Comparison of ENCODE assay signal across 1 cellular context in the genomic region with DNA sequence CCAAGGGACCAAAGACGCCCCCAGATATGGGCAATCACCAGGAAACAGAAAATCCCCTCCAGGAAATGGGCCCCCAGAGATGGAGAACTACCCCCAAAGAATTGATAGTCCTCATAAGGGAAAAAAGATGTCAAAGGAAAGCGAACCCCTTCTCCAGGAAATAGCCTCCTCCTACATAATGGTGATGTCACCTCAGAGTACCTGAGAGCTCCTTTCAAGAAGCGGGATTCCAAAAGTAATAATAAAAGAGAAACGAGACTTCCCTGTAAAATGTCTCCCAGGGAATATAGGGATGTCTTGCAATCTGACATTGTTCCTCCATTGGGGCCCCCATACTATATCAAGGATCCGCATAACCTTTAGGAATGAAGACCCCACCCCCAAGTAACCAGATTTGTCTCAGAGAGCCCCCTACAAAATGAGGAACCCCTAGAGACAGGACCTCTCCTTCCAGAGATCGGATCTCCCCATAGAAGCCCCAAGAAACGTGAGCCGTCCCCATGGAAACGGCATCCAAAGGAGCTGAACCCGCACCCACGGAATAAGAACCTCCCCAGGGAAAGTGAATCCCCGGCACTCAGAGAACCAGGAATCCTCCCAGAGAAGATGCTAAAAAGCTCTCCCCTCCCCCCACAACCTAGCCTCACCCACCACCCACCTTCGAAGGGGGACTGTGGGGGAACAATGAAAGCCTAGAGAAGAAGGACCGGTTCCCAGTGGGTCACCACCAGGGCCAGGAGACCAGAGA.
TF ChIP-seq lines count a peak whose summit lies in the region.

No MANE protein-coding gene starts in this region.

TF ChIP-seq in H1, 55 proteins besides CTCF, POLR2A, EP300 and RAD21:
- TF ChIP-seq RNF2 (IDR thresholded peaks at IDR 0.05; ENCODE audit: borderline replicate concordance, low read depth, low read length, missing control alignments, poor library complexity, severe bottlenecking) = no peak
- TF ChIP-seq, protein P1, sequence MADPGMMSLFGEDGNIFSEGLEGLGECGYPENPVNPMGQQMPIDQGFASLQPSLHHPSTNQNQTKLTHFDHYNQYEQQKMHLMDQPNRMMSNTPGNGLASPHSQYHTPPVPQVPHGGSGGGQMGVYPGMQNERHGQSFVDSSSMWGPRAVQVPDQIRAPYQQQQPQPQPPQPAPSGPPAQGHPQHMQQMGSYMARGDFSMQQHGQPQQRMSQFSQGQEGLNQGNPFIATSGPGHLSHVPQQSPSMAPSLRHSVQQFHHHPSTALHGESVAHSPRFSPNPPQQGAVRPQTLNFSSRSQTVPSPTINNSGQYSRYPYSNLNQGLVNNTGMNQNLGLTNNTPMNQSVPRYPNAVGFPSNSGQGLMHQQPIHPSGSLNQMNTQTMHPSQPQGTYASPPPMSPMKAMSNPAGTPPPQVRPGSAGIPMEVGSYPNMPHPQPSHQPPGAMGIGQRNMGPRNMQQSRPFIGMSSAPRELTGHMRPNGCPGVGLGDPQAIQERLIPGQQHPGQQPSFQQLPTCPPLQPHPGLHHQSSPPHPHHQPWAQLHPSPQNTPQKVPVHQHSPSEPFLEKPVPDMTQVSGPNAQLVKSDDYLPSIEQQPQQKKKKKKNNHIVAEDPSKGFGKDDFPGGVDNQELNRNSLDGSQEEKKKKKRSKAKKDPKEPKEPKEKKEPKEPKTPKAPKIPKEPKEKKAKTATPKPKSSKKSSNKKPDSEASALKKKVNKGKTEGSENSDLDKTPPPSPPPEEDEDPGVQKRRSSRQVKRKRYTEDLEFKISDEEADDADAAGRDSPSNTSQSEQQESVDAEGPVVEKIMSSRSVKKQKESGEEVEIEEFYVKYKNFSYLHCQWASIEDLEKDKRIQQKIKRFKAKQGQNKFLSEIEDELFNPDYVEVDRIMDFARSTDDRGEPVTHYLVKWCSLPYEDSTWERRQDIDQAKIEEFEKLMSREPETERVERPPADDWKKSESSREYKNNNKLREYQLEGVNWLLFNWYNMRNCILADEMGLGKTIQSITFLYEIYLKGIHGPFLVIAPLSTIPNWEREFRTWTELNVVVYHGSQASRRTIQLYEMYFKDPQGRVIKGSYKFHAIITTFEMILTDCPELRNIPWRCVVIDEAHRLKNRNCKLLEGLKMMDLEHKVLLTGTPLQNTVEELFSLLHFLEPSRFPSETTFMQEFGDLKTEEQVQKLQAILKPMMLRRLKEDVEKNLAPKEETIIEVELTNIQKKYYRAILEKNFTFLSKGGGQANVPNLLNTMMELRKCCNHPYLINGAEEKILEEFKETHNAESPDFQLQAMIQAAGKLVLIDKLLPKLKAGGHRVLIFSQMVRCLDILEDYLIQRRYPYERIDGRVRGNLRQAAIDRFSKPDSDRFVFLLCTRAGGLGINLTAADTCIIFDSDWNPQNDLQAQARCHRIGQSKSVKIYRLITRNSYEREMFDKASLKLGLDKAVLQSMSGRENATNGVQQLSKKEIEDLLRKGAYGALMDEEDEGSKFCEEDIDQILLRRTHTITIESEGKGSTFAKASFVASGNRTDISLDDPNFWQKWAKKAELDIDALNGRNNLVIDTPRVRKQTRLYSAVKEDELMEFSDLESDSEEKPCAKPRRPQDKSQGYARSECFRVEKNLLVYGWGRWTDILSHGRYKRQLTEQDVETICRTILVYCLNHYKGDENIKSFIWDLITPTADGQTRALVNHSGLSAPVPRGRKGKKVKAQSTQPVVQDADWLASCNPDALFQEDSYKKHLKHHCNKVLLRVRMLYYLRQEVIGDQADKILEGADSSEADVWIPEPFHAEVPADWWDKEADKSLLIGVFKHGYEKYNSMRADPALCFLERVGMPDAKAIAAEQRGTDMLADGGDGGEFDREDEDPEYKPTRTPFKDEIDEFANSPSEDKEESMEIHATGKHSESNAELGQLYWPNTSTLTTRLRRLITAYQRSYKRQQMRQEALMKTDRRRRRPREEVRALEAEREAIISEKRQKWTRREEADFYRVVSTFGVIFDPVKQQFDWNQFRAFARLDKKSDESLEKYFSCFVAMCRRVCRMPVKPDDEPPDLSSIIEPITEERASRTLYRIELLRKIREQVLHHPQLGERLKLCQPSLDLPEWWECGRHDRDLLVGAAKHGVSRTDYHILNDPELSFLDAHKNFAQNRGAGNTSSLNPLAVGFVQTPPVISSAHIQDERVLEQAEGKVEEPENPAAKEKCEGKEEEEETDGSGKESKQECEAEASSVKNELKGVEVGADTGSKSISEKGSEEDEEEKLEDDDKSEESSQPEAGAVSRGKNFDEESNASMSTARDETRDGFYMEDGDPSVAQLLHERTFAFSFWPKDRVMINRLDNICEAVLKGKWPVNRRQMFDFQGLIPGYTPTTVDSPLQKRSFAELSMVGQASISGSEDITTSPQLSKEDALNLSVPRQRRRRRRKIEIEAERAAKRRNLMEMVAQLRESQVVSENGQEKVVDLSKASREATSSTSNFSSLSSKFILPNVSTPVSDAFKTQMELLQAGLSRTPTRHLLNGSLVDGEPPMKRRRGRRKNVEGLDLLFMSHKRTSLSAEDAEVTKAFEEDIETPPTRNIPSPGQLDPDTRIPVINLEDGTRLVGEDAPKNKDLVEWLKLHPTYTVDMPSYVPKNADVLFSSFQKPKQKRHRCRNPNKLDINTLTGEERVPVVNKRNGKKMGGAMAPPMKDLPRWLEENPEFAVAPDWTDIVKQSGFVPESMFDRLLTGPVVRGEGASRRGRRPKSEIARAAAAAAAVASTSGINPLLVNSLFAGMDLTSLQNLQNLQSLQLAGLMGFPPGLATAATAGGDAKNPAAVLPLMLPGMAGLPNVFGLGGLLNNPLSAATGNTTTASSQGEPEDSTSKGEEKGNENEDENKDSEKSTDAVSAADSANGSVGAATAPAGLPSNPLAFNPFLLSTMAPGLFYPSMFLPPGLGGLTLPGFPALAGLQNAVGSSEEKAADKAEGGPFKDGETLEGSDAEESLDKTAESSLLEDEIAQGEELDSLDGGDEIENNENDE (IDR thresholded peaks at IDR 0.05; ENCODE audit: insufficient replicate concordance, low read length) = no peak
- TF ChIP-seq RBBP5 (IDR thresholded peaks at IDR 0.05; ENCODE audit: borderline replicate concordance, low read depth, low read length) = no peak
- no peak for TF ChIP-seq KDM5A (IDR thresholded peaks at IDR 0.05; ENCODE audit: low read length)
- TF ChIP-seq TAF7 (optimal IDR thresholded peaks at IDR 0.05; ENCODE audit: borderline replicate concordance, low read depth, low read length) = no peak
- no peak for TF ChIP-seq SAP30 (IDR thresholded peaks at IDR 0.05; ENCODE audit: insufficient read depth, insufficient replicate concordance, low read length)
- no peak for TF ChIP-seq CBX5 (IDR thresholded peaks at IDR 0.05; ENCODE audit: low read depth, low read length)
- no peak for TF ChIP-seq SIX5 (IDR thresholded peaks at IDR 0.05; ENCODE audit: low read depth, low read length)
- TF ChIP-seq FOSL1 (IDR thresholded peaks at IDR 0.05; ENCODE audit: insufficient read depth, low read depth, low read length) = no peak
- no peak for TF ChIP-seq MAFK (IDR thresholded peaks at IDR 0.05; ENCODE audit: low read depth, low read length)
- no peak for TF ChIP-seq NANOG (IDR thresholded peaks at IDR 0.05; ENCODE audit: insufficient read depth, low read depth, low read length, poor library complexity, severe bottlenecking)
- TF ChIP-seq HDAC2 (IDR thresholded peaks at IDR 0.05; ENCODE audit: borderline replicate concordance in 1 of 2, low read depth in 2 of 2, low read length in 2 of 2) = no peak
- no peak for TF ChIP-seq EZH2 (IDR thresholded peaks at IDR 0.05; ENCODE audit: low read depth, low read length, severe bottlenecking)
- TF ChIP-seq TEAD4 (IDR thresholded peaks at IDR 0.05; ENCODE audit: low read depth, low read length) = no peak
- no peak for TF ChIP-seq TCF12 (IDR thresholded peaks at IDR 0.05; ENCODE audit: low read depth, low read length)
- TF ChIP-seq, protein P2, sequence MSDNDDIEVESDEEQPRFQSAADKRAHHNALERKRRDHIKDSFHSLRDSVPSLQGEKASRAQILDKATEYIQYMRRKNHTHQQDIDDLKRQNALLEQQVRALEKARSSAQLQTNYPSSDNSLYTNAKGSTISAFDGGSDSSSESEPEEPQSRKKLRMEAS (IDR thresholded peaks at IDR 0.05) = no peak
